Comparison of ENCODE assay signal across 17 cellular contexts in the genomic region with DNA sequence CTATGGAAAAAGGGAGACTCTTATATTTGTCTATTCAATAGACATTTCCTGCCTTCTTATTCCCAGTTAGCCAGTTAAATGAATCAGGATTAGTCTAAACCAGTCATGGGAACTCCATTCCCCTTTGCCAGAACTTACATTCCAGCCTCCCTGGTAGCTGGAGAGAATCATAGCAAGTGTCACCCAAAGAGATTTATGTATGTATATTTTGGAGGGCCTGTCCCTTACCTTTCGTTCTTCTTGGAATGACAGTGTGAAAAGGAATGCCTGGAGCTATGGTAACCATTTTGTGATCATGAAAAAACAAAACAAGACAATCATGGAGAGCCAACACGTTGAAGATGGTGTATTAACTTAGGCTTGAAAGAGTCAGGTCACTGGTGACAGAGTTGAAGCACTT.
DNase-seq lines count a peak whose midpoint lies in the region; ATAC-seq and TF ChIP-seq lines count a peak whose summit lies in the region.
"Had no signal": no experiment of that assay in that cellular context is flagged by ENCODE, and none has a peak within 500 bp of the region (broad histone marks: within the 10 kb centered on the region; RNA-seq: fewer than 3 reads in every experiment).

No MANE protein-coding gene starts in this region.

- no peak overlapping the region for H2AFZ ChIP-seq in mesenchymal stem cell (ENCODE audit: low read depth, low read length)

- H3K27me3 ChIP-seq in mesenchymal stem cell (ENCODE audit: control insufficient read depth in 1 of 2, insufficient read depth in 1 of 2, low read length in 2 of 2) = no peaks in the 10 kb centered on the region
- H3K27me3 ChIP-seq in naive thymus-derived CD4-positive, alpha-beta T cell (ENCODE audit: control insufficient read depth in 2 of 2, insufficient read depth in 2 of 2, low read length in 2 of 2) = no peaks in the 10 kb centered on the region
- H3K27me3 ChIP-seq: body of pancreas had no signal

- no peak overlapping the region for H3K23ac ChIP-seq in mesenchymal stem cell (ENCODE audit: low read length in 2 of 2)

- H3K9me3 ChIP-seq in mesenchymal stem cell (ENCODE audit: control insufficient read depth, low read length) = no peaks in the 10 kb centered on the region
- no peaks in the 10 kb centered on the region for H3K9me3 ChIP-seq in naive thymus-derived CD4-positive, alpha-beta T cell (ENCODE audit: control insufficient read depth in 2 of 3, low read length in 3 of 3)
- H3K9me3 ChIP-seq: body of pancreas, psoas muscle had no signal

- H4K91ac ChIP-seq in mesenchymal stem cell (ENCODE audit: low read length) = no peak overlapping the region

- no peak overlapping the region for H3K9ac ChIP-seq in mesenchymal stem cell (ENCODE audit: low read length)

- H2BK120ac ChIP-seq in mesenchymal stem cell (ENCODE audit: low read depth, low read length) = no peak overlapping the region

- no peak overlapping the region for H2BK5ac ChIP-seq in mesenchymal stem cell (ENCODE audit: low read depth, low read length, poor library complexity, severe bottlenecking)

- H3K18ac ChIP-seq in mesenchymal stem cell (ENCODE audit: low read depth in 1 of 2, low read length in 2 of 2) = no peak overlapping the region

- DNase-seq in Caki2 (ENCODE audit: low read depth) (peak; percentile 72), LHCN-M2 (ENCODE audit: low read depth) (peak; percentile 47), astrocyte of the spinal cord (ENCODE audit: low read depth, low spot score) (peak; percentile 77), mesenchymal stem cell (peak; percentile 53), SIG-M5 treated with dmso at 0.1 percent for 504 hours (lab: John Stamatoyannopoulos, UW; ENCODE audit: unreplicated experiment) (no peak), MV-4-11 (lab: John Stamatoyannopoulos, UW) (no peak)
- DNase-seq in naive thymus-derived CD4-positive, alpha-beta T cell = no peak
- no peak for DNase-seq in activated CD4-positive, CD25-positive, alpha-beta regulatory T cell treated with anti-CD3 and anti-CD28 coated beads, Interleukin-2, amount 50 U/mL, for 72 hours
- DNase-seq: activated effector memory CD4-positive, alpha-beta T cell treated with anti-CD3 and anti-CD28 coated beads, Interleukin-2, amount 50 U/mL, for 16 hours; body of pancreas; KG1; NCI-H1436 treated with DMSO at 0.1 percent for 48 hours; NCI-H524 treated with DMSO at 0.1 percent for 48 hours; psoas muscle; substantia nigra had no signal

- H3K27ac Mint-ChIP-seq in naive thymus-derived CD4-positive, alpha-beta T cell = no peak overlapping the region
- H3K27ac Mint-ChIP-seq: B cell; natural killer cell treated with Interleukin-12 subunit alpha and Interleukin-12 subunit beta and Interleukin-15 and Interleukin-18, amount 100 ng/mL, for 72 hours had no signal

- H3K36me3 ChIP-seq in mesenchymal stem cell (ENCODE audit: control insufficient read depth in 1 of 2, insufficient read depth in 2 of 2, low read depth in 1 of 2, low read length in 2 of 2) = no peaks in the 10 kb centered on the region
- no peaks in the 10 kb centered on the region for H3K36me3 ChIP-seq in naive thymus-derived CD4-positive, alpha-beta T cell (ENCODE audit: control insufficient read depth in 2 of 3, insufficient read depth in 3 of 3, low read length in 3 of 3)

- no peaks in the 10 kb centered on the region for H3K36me3 Mint-ChIP-seq in naive thymus-derived CD4-positive, alpha-beta T cell
- H3K36me3 Mint-ChIP-seq: natural killer cell treated with Interleukin-12 subunit alpha and Interleukin-12 subunit beta and Interleukin-15 and Interleukin-18, amount 100 ng/mL, for 72 hours had no signal

- CTCF ChIA-PET in naive thymus-derived CD4-positive, alpha-beta T cell (lab: Charles Lee) = no interaction called here

- H2AK5ac ChIP-seq in mesenchymal stem cell (ENCODE audit: low read length, severe bottlenecking) = no peak overlapping the region

- no peak overlapping the region for H3K27ac ChIP-seq in mesenchymal stem cell (ENCODE audit: low read length, poor library complexity, severe bottlenecking)
- no peak overlapping the region for H3K27ac ChIP-seq in naive thymus-derived CD4-positive, alpha-beta T cell (ENCODE audit: low read depth, low read length)
- H3K27ac ChIP-seq: body of pancreas, psoas muscle had no signal

- no peak for ATAC-seq in naive thymus-derived CD4-positive, alpha-beta T cell
- ATAC-seq: body of pancreas; natural killer cell treated with Interleukin-12 subunit alpha and Interleukin-12 subunit beta and Interleukin-15 and Interleukin-18, amount 100 ng/mL, for 72 hours; psoas muscle had no signal

- no peak overlapping the region for H2BK12ac ChIP-seq in mesenchymal stem cell (ENCODE audit: low read length in 2 of 2)

- H3K4me3 Mint-ChIP-seq in naive thymus-derived CD4-positive, alpha-beta T cell = no peak overlapping the region
- H3K4me3 Mint-ChIP-seq: B cell; natural killer cell treated with Interleukin-12 subunit alpha and Interleukin-12 subunit beta and Interleukin-15 and Interleukin-18, amount 100 ng/mL, for 72 hours had no signal

- in situ Hi-C loops in Caki2 (cut with HindIII; ENCODE audit: low pct_unique_long_range_greater_than_20kb, low sequenced_read_pairs) = no loop called here
- in situ Hi-C loops in astrocyte of the spinal cord (cut with HindIII; ENCODE audit: low sequenced_read_pairs) = no loop called here

- no peak overlapping the region for H3K4me2 ChIP-seq in mesenchymal stem cell (ENCODE audit: low read length, poor library complexity, severe bottlenecking)

- no peaks in the 10 kb centered on the region for H3K79me1 ChIP-seq in mesenchymal stem cell (replicated peaks; ENCODE audit: low read length, poor library complexity, severe bottlenecking)

- intact Hi-C loops in naive thymus-derived CD4-positive, alpha-beta T cell (cut with micrococcal nuclease) = no loop called here

- no peak overlapping the region for H2BK15ac ChIP-seq in mesenchymal stem cell (ENCODE audit: low read depth, poor library complexity, severe bottlenecking)

- H4K8ac ChIP-seq in mesenchymal stem cell (ENCODE audit: low read length) = no peak overlapping the region

- POLR2A ChIA-PET in naive thymus-derived CD4-positive, alpha-beta T cell (lab: Charles Lee) = no interaction called here

- peaks cover 3% of the 10 kb centered on the region for H3K4me1 ChIP-seq in mesenchymal stem cell (ENCODE audit: control insufficient read depth, insufficient read depth, low read depth, low read length)
- no peaks in the 10 kb centered on the region for H3K4me1 ChIP-seq in naive thymus-derived CD4-positive, alpha-beta T cell (ENCODE audit: control insufficient read depth in 2 of 2, insufficient read depth in 2 of 2, low read length in 2 of 2)
- H3K4me1 ChIP-seq: body of pancreas, psoas muscle had no signal

- H3K14ac ChIP-seq in mesenchymal stem cell (ENCODE audit: low read length in 2 of 2) = no peak overlapping the region

- peaks cover 0 to 3% (median 0%) of the 10 kb centered on the region in 7 donors for H3K4me1 Mint-ChIP-seq in naive thymus-derived CD4-positive, alpha-beta T cell
- H3K4me1 Mint-ChIP-seq: B cell had no signal

- H3K27me3 Mint-ChIP-seq in naive thymus-derived CD4-positive, alpha-beta T cell = peaks cover 0 to 5% (median 0%) of the 10 kb centered on the region in 5 donors
- H3K27me3 Mint-ChIP-seq: B cell had no signal

- WGBS in mesenchymal stem cell = 31% methylated on average over 2 of the region's 2 CpGs

- TF ChIP-seq CTCF in astrocyte of the spinal cord (IDR thresholded peaks at IDR 0.05; ENCODE audit: low read depth, low read length) = no peak

- peaks cover 0 to 5% (median 0%) of the 10 kb centered on the region in 11 donors for H3K9me3 Mint-ChIP-seq in naive thymus-derived CD4-positive, alpha-beta T cell
- H3K9me3 Mint-ChIP-seq: natural killer cell treated with Interleukin-12 subunit alpha and Interleukin-12 subunit beta and Interleukin-15 and Interleukin-18, amount 100 ng/mL, for 72 hours had no signal

- H3K4ac ChIP-seq in mesenchymal stem cell (ENCODE audit: low read depth in 1 of 2, low read length in 2 of 2) = no peak overlapping the region

- no peak overlapping the region for H3K4me3 ChIP-seq in astrocyte of the spinal cord (ENCODE audit: low read depth, low read length)
- H3K4me3 ChIP-seq in mesenchymal stem cell (ENCODE audit: insufficient read depth in 1 of 2, low read depth in 1 of 2, low read length in 2 of 2) = no peak overlapping the region
- no peak overlapping the region for H3K4me3 ChIP-seq in naive thymus-derived CD4-positive, alpha-beta T cell (ENCODE audit: low read length)
- H3K4me3 ChIP-seq: body of pancreas, psoas muscle had no signal

Comparison
In these comparisons a context has a peak if more than half of its experiments do, and no peak if none do; other contexts are left out.
1. DNase-seq: peak in Caki2 (single experiment), LHCN-M2 (single experiment), astrocyte of the spinal cord (single experiment) and mesenchymal stem cell (single experiment); none in SIG-M5 treated with dmso at 0.1 percent for 504 hours (single experiment), naive thymus-derived CD4-positive, alpha-beta T cell (0 of 9), MV-4-11 (single experiment) and activated CD4-positive, CD25-positive, alpha-beta regulatory T cell treated with anti-CD3 and anti-CD28 coated beads, Interleukin-2, amount 50 U/mL, for 72 hours (single experiment).